ENCODE assay signal across 11 cellular contexts in the genomic region with DNA sequence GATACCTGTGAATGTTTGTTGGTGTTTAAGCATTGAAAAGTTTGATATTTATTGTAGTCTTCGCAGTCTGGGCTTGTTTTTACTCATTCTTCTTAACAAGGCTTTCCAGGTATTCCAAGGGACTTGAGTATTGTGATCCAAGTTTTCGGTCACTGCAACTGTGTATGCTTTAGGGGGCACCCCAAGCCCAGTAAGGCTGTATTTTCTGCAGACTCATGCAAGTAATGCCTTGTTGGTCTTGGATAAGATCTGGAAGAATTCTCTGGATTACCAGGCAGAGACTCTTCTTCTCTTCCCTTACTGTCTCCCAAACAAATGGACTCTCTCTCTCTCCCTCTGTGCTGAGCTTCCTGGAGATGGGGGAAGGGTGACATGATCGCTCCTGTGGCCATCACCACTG.
A peak's percentile ranks its signal among the peaks of the same experiment; 100 is the strongest.
DNase-seq lines count a peak whose midpoint lies in the region; ATAC-seq, FAIRE-seq and TF ChIP-seq lines count a peak whose summit lies in the region.
"Had no signal": no experiment of that assay in that cellular context is flagged by ENCODE, and none has a peak within 500 bp of the region (broad histone marks: within the 10 kb centered on the region; RNA-seq: fewer than 3 reads in every experiment).

No MANE protein-coding gene starts in this region.

- WGBS in H1 (ENCODE audit: extremely low coverage in 1 of 2, insufficient coverage in 1 of 2, insufficient read length in 1 of 2, insufficient replicate concordance in 2 of 2, low coverage in 1 of 2, low lambda C conversion rate in 2 of 2, missing lambda C conversion rate in 1 of 2), 2 experiments: 86% methylated on average over 3 of the region's 3 CpGs; no CpG with 5 or more reads in 1 of the 2 experiments
- 80 to 98% (median 87%) methylated on average over 3 of the region's 3 CpGs for WGBS in stomach, 5 donors

- intact Hi-C loops in stomach (cut with DNase I; ENCODE audit: low total_unique reads): no loop called here

- H3K18ac ChIP-seq in H1 (ENCODE audit: extremely low read depth, low read length): no peak overlapping the region

- no peak overlapping the region for H3K14ac ChIP-seq in H1 (ENCODE audit: insufficient read length)

- H3K4ac ChIP-seq in H1 (replicated peaks; ENCODE audit: insufficient read length, low read depth, low read length): no peak overlapping the region

- DNase-seq in NT2/D1 (ENCODE audit: low read depth, low spot score) (peak; percentile 18), H1 (ENCODE audit: low read depth in 1 of 2, low spot score in 2 of 2) (peak in 1 of 2 experiments; percentile 33), osteoblast (ENCODE audit: insufficient read length, low spot score, missing footprints) (no peak), middle frontal gyrus (ENCODE audit: extremely low spot score, low spot score) (no peak), stomach (no peak), OCI-M2 (lab: John Stamatoyannopoulos, UW; ENCODE audit: unreplicated experiment) (no peak)
- DNase-seq: DMS79, NCI-H1417 treated with DMSO at 0.1 percent for 48 hours had no signal

- TF ChIP-seq EP300 in H1 (IDR thresholded peaks at IDR 0.05; ENCODE audit: borderline replicate concordance in 1 of 2, low read depth in 2 of 2, low read length in 2 of 2): no peak
- TF ChIP-seq EP300 in stomach (IDR thresholded peaks at IDR 0.05): no peak

- H3K36me3 ChIP-seq in NT2/D1 (ENCODE audit: insufficient read depth, insufficient read length, low read length) (no peaks in the 10 kb centered on the region), H1 (ENCODE audit: control insufficient read depth in 2 of 4, insufficient read depth in 4 of 4, low read length in 3 of 4) (no peaks in the 10 kb centered on the region), osteoblast (ENCODE audit: insufficient read depth, low read length) (no peaks in the 10 kb centered on the region), stomach (no peaks in the 10 kb centered on the region)

- H3K4me1 ChIP-seq in NT2/D1 (ENCODE audit: insufficient read depth, insufficient read length) (no peaks in the 10 kb centered on the region), H1 (replicated peaks in 1 of 4; ENCODE audit: control insufficient read depth in 3 of 4, insufficient read depth in 4 of 4, low read length in 3 of 4) (peaks cover 0 to 3% (median 0%) of the 10 kb centered on the region in 4 experiments; a peak in 1 of 7 replicates), osteoblast (ENCODE audit: insufficient read depth, low read length) (peaks cover 4% of the 10 kb centered on the region), stomach (peaks cover 0 to 14% (median 5%) of the 10 kb centered on the region in 4 donors)

- H4K20me1 ChIP-seq in H1 (replicated peaks in 1 of 2; ENCODE audit: control insufficient read depth in 1 of 2, insufficient read depth in 2 of 2, low read length in 2 of 2): no peaks in the 10 kb centered on the region
- no peaks in the 10 kb centered on the region for H4K20me1 ChIP-seq in osteoblast (ENCODE audit: insufficient read depth, low read length)

- FAIRE-seq in H1 (lab: Jason Lieb, UNC): peak; percentile 57
- FAIRE-seq: keratinocyte had no signal

- CTCF ChIA-PET in H1 (lab: Charles Lee; ENCODE audit: partially characterized antibody): interaction anchor here (0.7 to 1.9 kb wide), 10 partner anchors 9 to 721 kb away, joined by 3 to 9 read pairs (median 4); no protein-coding TSS in a partner anchor

- peak; percentile 76 to 79 for TF ChIP-seq RAD21 in H1 (IDR thresholded peaks at IDR 0.05 in 1 of 2, conservative IDR thresholded peaks at IDR 0.05 in 1 of 2; ENCODE audit: low read depth in 2 of 2, low read length in 2 of 2)

- H2BK120ac ChIP-seq in H1 (replicated peaks; ENCODE audit: low read depth, low read length): no peak overlapping the region

- POLR2A ChIA-PET in H1 (lab: Charles Lee; ENCODE audit: partially characterized antibody): no interaction called here

- H2BK20ac ChIP-seq in H1 (ENCODE audit: low read length): no peak overlapping the region

- TF ChIP-seq CTCF in GM12872 (IDR thresholded peaks at IDR 0.05; ENCODE audit: insufficient read depth, low read depth, low read length) (0 out of 3 replicates have a peak, but pooled peaks have one; percentile 5), H1 (IDR thresholded peaks at IDR 0.05; ENCODE audit: control extremely low read depth in 1 of 3, insufficient read depth in 1 of 3, low read depth in 1 of 3, low read length in 3 of 3) (peak in 2 of 3 experiments; percentile 48 to 57; a peak in 3 of 4 replicates), osteoblast (IDR thresholded peaks at IDR 0.05; ENCODE audit: extremely low read depth, low read depth, low read length) (peak; percentile 47), stomach (IDR thresholded peaks at IDR 0.05) (no peak)

- TF ChIP-seq POLR2A in H1 (IDR thresholded peaks at IDR 0.05; ENCODE audit: control extremely low read depth in 1 of 2, low read depth in 2 of 2, low read length in 2 of 2) (no peak), stomach (IDR thresholded peaks at IDR 0.05) (no peak)

- no peak overlapping the region for H3K23ac ChIP-seq in H1 (ENCODE audit: insufficient read length)

- H2AK5ac ChIP-seq in H1 (ENCODE audit: low read depth, low read length): no peak overlapping the region

- H2BK5ac ChIP-seq in H1 (ENCODE audit: low read depth, low read length): no peak overlapping the region

- H2BK12ac ChIP-seq in H1 (ENCODE audit: low read depth, low read length): no peak overlapping the region

- peak overlapping the region; percentile 97; the same call in 1 of the 2 replicates for H2AFZ ChIP-seq in H1 (ENCODE audit: low read length)
- peak overlapping the region; percentile 60 for H2AFZ ChIP-seq in osteoblast (ENCODE audit: low read length)

- H3K27me3 ChIP-seq in NT2/D1 (ENCODE audit: insufficient read depth, insufficient read length): no peaks in the 10 kb centered on the region
- no peaks in the 10 kb centered on the region for H3K27me3 ChIP-seq in H1 (replicated peaks in 1 of 4; ENCODE audit: control insufficient read depth in 3 of 4, extremely low read depth in 1 of 4, insufficient read depth in 3 of 4, low read length in 3 of 4)
- H3K27me3 ChIP-seq in osteoblast (ENCODE audit: insufficient read depth, low read length): no peaks in the 10 kb centered on the region
- no peaks in the 10 kb centered on the region for H3K27me3 ChIP-seq in stomach

- no peak overlapping the region for H3K9ac ChIP-seq in NT2/D1 (ENCODE audit: insufficient read length, low read depth)
- H3K9ac ChIP-seq in H1 (replicated peaks in 1 of 4; ENCODE audit: extremely low read depth in 1 of 4, low read depth in 3 of 4, low read length in 3 of 4): no peak overlapping the region

- no peaks in the 10 kb centered on the region for H3K9me3 ChIP-seq in NT2/D1 (ENCODE audit: insufficient read depth, low read length)
- no peaks in the 10 kb centered on the region for H3K9me3 ChIP-seq in H1 (ENCODE audit: insufficient read depth in 2 of 2, low read depth in 1 of 2, low read length in 1 of 2)
- H3K9me3 ChIP-seq in osteoblast (ENCODE audit: low read depth, low read length): no peaks in the 10 kb centered on the region
- H3K9me3 ChIP-seq in stomach: no peaks in the 10 kb centered on the region

- no peak overlapping the region for H3K4me3 ChIP-seq in NT2/D1 (ENCODE audit: insufficient read length, low read depth)
- H3K4me3 ChIP-seq in H1 (ENCODE audit: extremely low read depth in 1 of 4, insufficient read depth in 2 of 4, low read depth in 3 of 4, low read length in 4 of 4): no peak overlapping the region
- no peak overlapping the region for H3K4me3 ChIP-seq in osteoblast (ENCODE audit: insufficient read depth, low read length)
- no peak overlapping the region for H3K4me3 ChIP-seq in stomach

- no peak overlapping the region for H4K5ac ChIP-seq in H1 (ENCODE audit: insufficient read length, low read depth, low read length)

- H3K79me2 ChIP-seq in H1 (ENCODE audit: control insufficient read depth in 1 of 2, insufficient read depth in 2 of 2, low read length in 2 of 2) (no peaks in the 10 kb centered on the region), osteoblast (ENCODE audit: insufficient read depth, low read length) (no peaks in the 10 kb centered on the region)

- H4K8ac ChIP-seq in H1 (ENCODE audit: extremely low read depth, insufficient read depth, low read length): no peak overlapping the region

- no peak overlapping the region for H3K56ac ChIP-seq in H1 (replicated peaks; ENCODE audit: insufficient read length, low read depth, low read length)

- H3K27ac ChIP-seq in H1 (ENCODE audit: low read depth, low read length) (no peak overlapping the region), osteoblast (ENCODE audit: low read depth, low read length) (no peak overlapping the region), stomach (no peak overlapping the region)

- ATAC-seq in HG02884 (IDR thresholded peaks at IDR 0.05; ENCODE audit: unreplicated experiment): no peak

- no peak overlapping the region for H2BK15ac ChIP-seq in H1 (ENCODE audit: low read length)

- H3K79me1 ChIP-seq in H1 (ENCODE audit: low read depth, low read length): no peaks in the 10 kb centered on the region

- H3K23me2 ChIP-seq in H1 (ENCODE audit: low read depth, low read length): no peaks in the 10 kb centered on the region

- H4K91ac ChIP-seq in H1 (replicated peaks; ENCODE audit: insufficient read length, low read length): no peak overlapping the region

- no peak overlapping the region for H3K4me2 ChIP-seq in H1 (ENCODE audit: insufficient read depth in 1 of 2, low read depth in 2 of 2, low read length in 2 of 2)
- H3K4me2 ChIP-seq in osteoblast (ENCODE audit: insufficient read depth, low read length): no peak overlapping the region

TF ChIP-seq in H1, 55 proteins besides CTCF, POLR2A, EP300 and RAD21:
- TF ChIP-seq MAFK (IDR thresholded peaks at IDR 0.05; ENCODE audit: low read depth, low read length): peak; percentile 88
- TF ChIP-seq BACH1 (IDR thresholded peaks at IDR 0.05; ENCODE audit: low read length): peak; percentile 98
- TF ChIP-seq HDAC2 (IDR thresholded peaks at IDR 0.05; ENCODE audit: borderline replicate concordance in 1 of 2, low read depth in 2 of 2, low read length in 2 of 2): no peak
TF ChIP-seq in H1: peak in this region for 2.

Comparison
In these comparisons a context has a peak if more than half of its experiments do, and no peak if none do; other contexts are left out.
1. CTCF ChIP-seq: peak in GM12872 (single experiment), H1 (2 of 3) and osteoblast (single experiment); none in stomach (0 of 7).